ENCODE assay signal across 19 cellular contexts in the genomic region with DNA sequence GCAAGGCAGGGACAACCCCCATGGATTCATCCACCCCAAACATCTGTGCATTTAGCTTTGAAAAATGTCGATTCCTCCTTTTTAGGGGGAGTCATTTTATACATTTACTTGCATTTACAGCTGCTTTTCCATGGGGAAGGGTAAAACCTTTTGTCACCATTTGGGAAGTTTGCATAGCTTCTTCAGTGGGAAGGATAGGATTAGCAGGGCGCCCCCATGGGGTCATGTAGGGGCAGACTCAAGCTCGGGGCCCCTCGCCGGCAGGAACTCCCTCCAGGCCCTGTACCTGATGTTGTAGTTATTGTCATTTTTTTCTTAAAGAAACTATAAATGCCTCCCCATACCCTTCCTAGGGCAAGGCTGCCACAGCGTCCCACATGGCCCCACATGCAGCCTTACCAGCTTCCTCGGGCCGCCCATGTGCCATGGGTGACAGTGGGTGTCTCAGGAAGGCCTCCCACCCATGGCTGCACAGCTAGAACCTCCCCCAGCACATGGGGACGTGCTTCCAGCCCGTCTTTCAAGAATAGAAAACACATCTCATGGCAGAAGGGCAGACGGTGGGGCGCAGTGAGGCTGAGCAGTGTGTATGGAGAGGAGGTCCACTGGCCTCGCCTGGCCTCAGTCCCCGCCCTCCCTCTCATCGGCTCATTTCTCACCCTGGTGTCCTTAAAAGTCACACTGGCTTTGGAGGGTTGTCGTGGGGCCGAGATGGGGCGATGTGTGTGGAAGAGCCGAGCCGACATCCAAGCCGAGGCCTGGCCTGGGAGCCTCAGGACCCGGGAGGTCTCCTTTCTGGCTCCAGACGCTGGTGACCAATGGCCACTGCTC.
DNase-seq lines count a peak whose midpoint lies in the region; ATAC-seq and TF ChIP-seq lines count a peak whose summit lies in the region.
"Had no signal": no experiment of that assay in that cellular context is flagged by ENCODE, and none has a peak within 500 bp of the region (broad histone marks: within the 10 kb centered on the region; RNA-seq: fewer than 3 reads in every experiment).

No MANE protein-coding gene starts in this region.

- H3K9ac ChIP-seq in Loucy (ENCODE audit: low read depth, low read length, poor library complexity, severe bottlenecking), result no peak overlapping the region
- H3K9ac ChIP-seq: parathyroid adenoma had no signal

- H3K36me3 ChIP-seq in Loucy (ENCODE audit: insufficient read depth, low read length) (peaks cover 13% of the 10 kb centered on the region; the same call in 1 of the 2 replicates), osteoblast (ENCODE audit: insufficient read depth, low read length) (peaks cover 92% of the 10 kb centered on the region)

- H4K20me1 ChIP-seq in Loucy (ENCODE audit: insufficient read depth, low read length, poor library complexity, severe bottlenecking) (no peaks in the 10 kb centered on the region), osteoblast (ENCODE audit: insufficient read depth, low read length) (peaks cover 25% of the 10 kb centered on the region)

- H3K79me2 ChIP-seq in Loucy (ENCODE audit: insufficient read depth, low read length), result no peaks in the 10 kb centered on the region
- peaks cover 4% of the 10 kb centered on the region for H3K79me2 ChIP-seq in osteoblast (ENCODE audit: insufficient read depth, low read length)
- H3K79me2 ChIP-seq: parathyroid adenoma had no signal

- H3K9me3 ChIP-seq in Loucy (ENCODE audit: insufficient read depth, low read depth, low read length) (no peaks in the 10 kb centered on the region), osteoblast (ENCODE audit: low read depth, low read length) (no peaks in the 10 kb centered on the region)
- H3K9me3 ChIP-seq: thyroid gland had no signal

- H3K4me1 ChIP-seq in Loucy (ENCODE audit: insufficient read depth, low read length, poor library complexity, severe bottlenecking), result no peaks in the 10 kb centered on the region
- H3K4me1 ChIP-seq in osteoblast (ENCODE audit: insufficient read depth, low read length), result peaks cover 5% of the 10 kb centered on the region
- H3K4me1 ChIP-seq: parathyroid adenoma, thyroid gland had no signal

- in situ Hi-C loops in GM13976 (cut with MboI; ENCODE audit: low sequenced_read_pairs, unreplicated experiment), result no loop called here

- ATAC-seq in GM18520 (IDR thresholded peaks at IDR 0.05; ENCODE audit: unreplicated experiment), result no peak
- ATAC-seq in left colon, result no peak

- H3K27ac ChIP-seq in osteoblast (ENCODE audit: low read depth, low read length), result no peak overlapping the region
- H3K27ac ChIP-seq: C4-2B, parathyroid adenoma, thyroid gland had no signal

- TF ChIP-seq CTCF in GM13976 (IDR thresholded peaks at IDR 0.05; ENCODE audit: borderline replicate concordance, control extremely low read depth, extremely low read depth, insufficient read depth, missing control alignments) (no peak), Loucy (conservative IDR thresholded peaks at IDR 0.05; ENCODE audit: low read length) (peak; percentile 56), osteoblast (IDR thresholded peaks at IDR 0.05; ENCODE audit: extremely low read depth, low read depth, low read length) (peak; percentile 14)

- H3K4me2 ChIP-seq in Loucy (ENCODE audit: low read depth, low read length, poor library complexity, severe bottlenecking) (no peak overlapping the region), osteoblast (ENCODE audit: insufficient read depth, low read length) (no peak overlapping the region)

- DNase-seq in GM13976 (ENCODE audit: low spot score), result peak; percentile 36
- DNase-seq in dermis blood vessel endothelial cell, result peak; percentile 15
- peak; percentile 70 for DNase-seq in osteoblast (ENCODE audit: insufficient read length, low spot score, missing footprints)
- DNase-seq in NCI-H146 treated with DMSO at 0.1 percent for 48 hours (lab: John Stamatoyannopoulos, UW; ENCODE audit: unreplicated experiment), result no peak
- DNase-seq in left colon, result no peak
- DNase-seq: activated CD4-positive, alpha-beta memory T cell treated with anti-CD3 and anti-CD28 coated beads for 36 hours; activated naive CD8-positive, alpha-beta T cell treated with anti-CD3 and anti-CD28 coated beads for 36 hours; activated T-cell treated with anti-CD3 and anti-CD28 coated beads, Interleukin-2, amount 50 U/mL, for 48 hours; caudate nucleus; DMS53; NCI-H2029 treated with DMSO at 0.1 percent for 48 hours; NCI-H526; small intestine; stimulated activated CD4-positive, alpha-beta T cell treated with anti-CD3 and anti-CD28 coated beads, Interleukin-4, amount 100 ng/mL, for 4 hours; thyroid gland had no signal

- no peaks in the 10 kb centered on the region for H3F3A ChIP-seq in Loucy (ENCODE audit: low read depth)

- H2AFZ ChIP-seq in Loucy (ENCODE audit: low read length) (no peak overlapping the region), osteoblast (ENCODE audit: low read length) (no peak overlapping the region)
- H2AFZ ChIP-seq: parathyroid adenoma had no signal

- H3K9me2 ChIP-seq in Loucy (replicated peaks; ENCODE audit: low read depth, low read length), result no peaks in the 10 kb centered on the region

- H3K27me3 ChIP-seq in Loucy (ENCODE audit: insufficient read depth, low read length, poor library complexity, severe bottlenecking) (no peaks in the 10 kb centered on the region), osteoblast (ENCODE audit: insufficient read depth, low read length) (no peaks in the 10 kb centered on the region)
- H3K27me3 ChIP-seq: thyroid gland had no signal

- intact Hi-C loops in left colon (cut with DNase I, micrococcal nuclease), result no loop called here

- H3K4me3 ChIP-seq in Loucy (ENCODE audit: low read length, poor library complexity, severe bottlenecking) (no peak overlapping the region), osteoblast (ENCODE audit: insufficient read depth, low read length) (no peak overlapping the region)
- H3K4me3 ChIP-seq: thyroid gland had no signal

Comparison
In these comparisons a context has a peak if more than half of its experiments do, and no peak if none do; other contexts are left out.
1. DNase-seq: peak in GM13976 (single experiment), dermis blood vessel endothelial cell (single experiment) and osteoblast (single experiment); none in NCI-H146 treated with DMSO at 0.1 percent for 48 hours (single experiment) and left colon (0 of 2).